In genomic region chr13:98484289-98485219, GRCh38 we compare ENCODE assay signal across 8 cellular contexts.
DNase-seq lines count a peak whose midpoint lies in the region; ATAC-seq and TF ChIP-seq lines count a peak whose summit lies in the region.

No MANE protein-coding gene starts in this region.

- peaks cover 20% of the 10 kb centered on the region for H3K36me3 Mint-ChIP-seq in activated B cell treated with CpG ODN at 0.5 μM for 24 hours (ENCODE audit: low read depth)

- intact Hi-C loops in activated B cell treated with CpG ODN at 0.5 μM for 24 hours (cut with micrococcal nuclease): loop anchor here (5.0 kb wide), 1 partner anchor 37 kb away; no protein-coding TSS in a partner anchor
- intact Hi-C loops in left colon (cut with DNase I, micrococcal nuclease): loop anchor here in 1 of 2 donors (5.0 kb wide), 1 partner anchor 88 kb away; no protein-coding TSS in a partner anchor

- no peaks in the 10 kb centered on the region for H3K9me3 Mint-ChIP-seq in activated B cell treated with CpG ODN at 0.5 μM for 24 hours

- TF ChIP-seq CTCF in activated B cell treated with CpG ODN at 0.5 μM for 24 hours (IDR thresholded peaks at IDR 0.05): no peak

- CTCF ChIA-PET in activated B cell treated with CpG ODN at 0.5 μM for 24 hours (lab: Charles Lee): interaction anchor here (1.3 to 1.8 kb wide), 5 partner anchors 9 to 169 kb away, joined by 3 to 10 read pairs (median 3); no protein-coding TSS in a partner anchor

- DNase-seq in AG08396 (ENCODE audit: low spot score) (peak; percentile 80), NCI-H187 (lab: John Stamatoyannopoulos, UW) (peak; percentile 63 to 88), activated B cell treated with CpG ODN at 0.5 μM for 24 hours (no peak), left colon (peak; percentile 73 to 93)
- DNase-seq in stimulated activated CD4-positive, alpha-beta T cell treated with anti-CD3 and anti-CD28 coated beads, Interleukin-4, amount 100 ng/mL, for 1 hour: peak; percentile 56
- DNase-seq in effector CD8-positive, alpha-beta T cell (lab: John Stamatoyannopoulos, UW): no peak

- POLR2A ChIA-PET in activated B cell treated with CpG ODN at 0.5 μM for 24 hours (lab: Charles Lee): interaction anchor here (1.0 kb wide), 1 partner anchor 20 kb away, joined by 3 read pairs; no protein-coding TSS in a partner anchor

- peak overlapping the region; percentile 22 for H3K27ac Mint-ChIP-seq in activated B cell treated with CpG ODN at 0.5 μM for 24 hours

- peaks cover 90% of the 10 kb centered on the region for H3K4me1 Mint-ChIP-seq in activated B cell treated with CpG ODN at 0.5 μM for 24 hours

- no peak overlapping the region for H3K4me3 Mint-ChIP-seq in activated B cell treated with CpG ODN at 0.5 μM for 24 hours

- peak overlapping the region; percentile 44 for H3K27ac ChIP-seq in cingulate gyrus (ENCODE audit: low read depth, low read length)

- H3K27me3 Mint-ChIP-seq in activated B cell treated with CpG ODN at 0.5 μM for 24 hours: no peaks in the 10 kb centered on the region

- ATAC-seq in GM21423 (IDR thresholded peaks at IDR 0.05; ENCODE audit: unreplicated experiment): peak; percentile 49
- ATAC-seq in activated B cell treated with CpG ODN at 0.5 μM for 24 hours (ENCODE audit: low read depth): no peak
- peak; percentile 85 for ATAC-seq in left colon

Comparison
In these comparisons a context has a peak if more than half of its experiments do, and no peak if none do; other contexts are left out.
1. DNase-seq: peak in AG08396 (single experiment), NCI-H187 (2 of 2), left colon (2 of 2) and stimulated activated CD4-positive, alpha-beta T cell treated with anti-CD3 and anti-CD28 coated beads, Interleukin-4, amount 100 ng/mL, for 1 hour (single experiment); none in activated B cell treated with CpG ODN at 0.5 μM for 24 hours (single experiment) and effector CD8-positive, alpha-beta T cell (single experiment).